12 cellular contexts compared by ENCODE assay signal in genomic region chr6:28809947-28810654, GRCh38.
DNase-seq lines count a peak whose midpoint lies in the region; ATAC-seq, FAIRE-seq and TF ChIP-seq lines count a peak whose summit lies in the region.
"Had no signal": no experiment of that assay in that cellular context is flagged by ENCODE, and none has a peak within 500 bp of the region (broad histone marks: within the 10 kb centered on the region; RNA-seq: fewer than 3 reads in every experiment).

No MANE protein-coding gene starts in this region.

- CTCF ChIA-PET in activated naive CD4-positive, alpha-beta T cell treated with anti-CD3 and anti-CD28 coated beads, Interleukin-2, amount 10 ng/mL, durations not matched to agents 7 days and 5 days (lab: Charles Lee), result interaction anchor here (0.6 to 1.9 kb wide), 4 partner anchors 16 to 1558 kb away, joined by 3 to 5 read pairs (median 3); no protein-coding TSS in a partner anchor

- H3K27me3 ChIP-seq in skeletal muscle satellite cell (ENCODE audit: control insufficient read depth, insufficient read depth, low read length) (peaks cover 55% of the 10 kb centered on the region), transverse colon (peaks cover 100% of the 10 kb centered on the region)

- H3K9ac ChIP-seq in skeletal muscle satellite cell (ENCODE audit: low read depth, low read length), result no peak overlapping the region

- peaks cover 4% of the 10 kb centered on the region for H3K4me1 ChIP-seq in skeletal muscle satellite cell (ENCODE audit: control insufficient read depth, insufficient read depth, low read length)
- H3K4me1 ChIP-seq in transverse colon, result peaks cover 0 to 5% (median 0%) of the 10 kb centered on the region in 4 donors

- H3K4me1 Mint-ChIP-seq in activated naive CD4-positive, alpha-beta T cell treated with anti-CD3 and anti-CD28 coated beads, Interleukin-2, amount 10 ng/mL, durations not matched to agents 7 days and 5 days, result peaks cover 10% of the 10 kb centered on the region
- peaks cover 45% of the 10 kb centered on the region for H3K4me1 Mint-ChIP-seq in endothelial cell (ENCODE audit: unreplicated experiment)

- no peak for DNase-seq in activated naive CD4-positive, alpha-beta T cell treated with anti-CD3 and anti-CD28 coated beads, Interleukin-2, amount 10 ng/mL, durations not matched to agents 7 days and 5 days
- no peak for DNase-seq in activated naive CD4-positive, alpha-beta T cell treated with Interleukin-2 at 50 U/mL for 16 hours
- DNase-seq in NCI-H748 (lab: John Stamatoyannopoulos, UW; ENCODE audit: unreplicated experiment), result peak; percentile 74
- DNase-seq in endothelial cell (ENCODE audit: low spot score), result no peak
- no peak for DNase-seq in transverse colon
- DNase-seq in GM12892 (ENCODE audit: insufficient read length), result no peak
- DNase-seq: Calu3, NCI-H1092 had no signal

- H3K9me3 ChIP-seq in skeletal muscle satellite cell (replicated peaks; ENCODE audit: low read length) (no peaks in the 10 kb centered on the region), transverse colon (no peaks in the 10 kb centered on the region)
- H3K9me3 ChIP-seq: neutrophil had no signal

- in situ Hi-C loops in transverse colon (cut with MboI; ENCODE audit: low pct_ligation_motif_present in 1 of 4, low pct_unique_long_range_greater_than_20kb in 1 of 4, low sequenced_read_pairs in 3 of 4), result no loop called here

- peak overlapping the region; percentile 80 for H3K4me2 ChIP-seq in skeletal muscle satellite cell (ENCODE audit: low read length)

- WGBS in transverse colon (ENCODE audit: low coverage in 1 of 2), 2 donors, result 13 to 20% methylated on average over 10 to 33 of the region's 33 CpGs

- H3K4me3 ChIP-seq in skeletal muscle satellite cell (ENCODE audit: low read length) (peak overlapping the region; percentile 63), transverse colon (no peak overlapping the region)

- peaks cover 2% of the 10 kb centered on the region for H3K36me3 Mint-ChIP-seq in activated naive CD4-positive, alpha-beta T cell treated with anti-CD3 and anti-CD28 coated beads, Interleukin-2, amount 10 ng/mL, durations not matched to agents 7 days and 5 days
- no peaks in the 10 kb centered on the region for H3K36me3 Mint-ChIP-seq in endothelial cell (ENCODE audit: low read depth, unreplicated experiment)

- H3K27ac Mint-ChIP-seq in activated naive CD4-positive, alpha-beta T cell treated with anti-CD3 and anti-CD28 coated beads, Interleukin-2, amount 10 ng/mL, durations not matched to agents 7 days and 5 days, result peak overlapping the region; percentile 55
- no peak overlapping the region for H3K27ac Mint-ChIP-seq in endothelial cell (ENCODE audit: unreplicated experiment)

- H3K36me3 ChIP-seq in skeletal muscle satellite cell (ENCODE audit: insufficient read depth, low read length) (no peaks in the 10 kb centered on the region), transverse colon (no peaks in the 10 kb centered on the region)
- H3K36me3 ChIP-seq: neutrophil had no signal

- FAIRE-seq in GM12892 (lab: Jason Lieb, UNC), result no peak
- FAIRE-seq: endometrium had no signal

- TF ChIP-seq POLR2A in transverse colon (IDR thresholded peaks at IDR 0.05) (no peak), GM12892 (IDR thresholded peaks at IDR 0.05; ENCODE audit: low read depth, low read length) (no peak)

- no peak overlapping the region for H3K27ac ChIP-seq in transverse colon
- H3K27ac ChIP-seq: neutrophil had no signal

- peak overlapping the region; percentile 10 for H3K4me3 Mint-ChIP-seq in activated naive CD4-positive, alpha-beta T cell treated with anti-CD3 and anti-CD28 coated beads, Interleukin-2, amount 10 ng/mL, durations not matched to agents 7 days and 5 days
- peak overlapping the region; percentile 76 for H3K4me3 Mint-ChIP-seq in endothelial cell (ENCODE audit: unreplicated experiment)

- H3K9me3 Mint-ChIP-seq in activated naive CD4-positive, alpha-beta T cell treated with anti-CD3 and anti-CD28 coated beads, Interleukin-2, amount 10 ng/mL, durations not matched to agents 7 days and 5 days, result peaks cover 4% of the 10 kb centered on the region
- H3K9me3 Mint-ChIP-seq in endothelial cell (ENCODE audit: unreplicated experiment), result no peaks in the 10 kb centered on the region

- intact Hi-C loops in transverse colon (cut with DNase I; ENCODE audit: low total_unique reads), result no loop called here

- peaks cover 94% of the 10 kb centered on the region for H3K27me3 Mint-ChIP-seq in activated naive CD4-positive, alpha-beta T cell treated with anti-CD3 and anti-CD28 coated beads, Interleukin-2, amount 10 ng/mL, durations not matched to agents 7 days and 5 days
- H3K27me3 Mint-ChIP-seq in endothelial cell (ENCODE audit: unreplicated experiment), result peaks cover 31% of the 10 kb centered on the region

- no peak for TF ChIP-seq CTCF in endothelial cell (IDR thresholded peaks at IDR 0.05; ENCODE audit: unreplicated experiment)
- TF ChIP-seq CTCF in transverse colon (IDR thresholded peaks at IDR 0.05), result no peak

- TF ChIP-seq EP300 in transverse colon (IDR thresholded peaks at IDR 0.05; ENCODE audit: low read depth), result no peak

- no peak for ATAC-seq in GM21529 (IDR thresholded peaks at IDR 0.05; ENCODE audit: unreplicated experiment)
